In the genomic region with DNA sequence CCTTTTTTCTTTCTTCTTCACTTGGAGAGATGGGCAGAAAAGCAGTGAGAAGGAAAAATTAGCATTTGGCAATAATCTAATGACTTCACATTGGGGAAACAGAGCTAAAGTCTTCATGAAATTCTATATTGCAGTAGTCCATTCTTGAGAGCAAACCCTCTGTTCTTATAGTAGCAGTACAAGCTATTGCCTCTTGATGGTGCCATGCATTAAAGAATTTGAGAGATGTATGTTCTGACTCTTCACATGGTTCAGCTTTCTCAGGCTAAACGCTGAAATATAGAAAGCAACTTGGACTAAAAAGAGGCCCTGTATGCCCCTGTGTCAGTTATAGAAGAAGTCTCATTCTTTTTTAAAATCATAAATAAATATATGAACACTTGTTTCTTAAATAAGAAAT, we compare ENCODE assay signal across 1 cellular context.
TF ChIP-seq lines count a peak whose summit lies in the region.

No MANE protein-coding gene starts in this region.

TF ChIP-seq in GM23338, 12 proteins besides CTCF, POLR2A, EP300 and RAD21 (continued from another document):
- TF ChIP-seq, protein P1, sequence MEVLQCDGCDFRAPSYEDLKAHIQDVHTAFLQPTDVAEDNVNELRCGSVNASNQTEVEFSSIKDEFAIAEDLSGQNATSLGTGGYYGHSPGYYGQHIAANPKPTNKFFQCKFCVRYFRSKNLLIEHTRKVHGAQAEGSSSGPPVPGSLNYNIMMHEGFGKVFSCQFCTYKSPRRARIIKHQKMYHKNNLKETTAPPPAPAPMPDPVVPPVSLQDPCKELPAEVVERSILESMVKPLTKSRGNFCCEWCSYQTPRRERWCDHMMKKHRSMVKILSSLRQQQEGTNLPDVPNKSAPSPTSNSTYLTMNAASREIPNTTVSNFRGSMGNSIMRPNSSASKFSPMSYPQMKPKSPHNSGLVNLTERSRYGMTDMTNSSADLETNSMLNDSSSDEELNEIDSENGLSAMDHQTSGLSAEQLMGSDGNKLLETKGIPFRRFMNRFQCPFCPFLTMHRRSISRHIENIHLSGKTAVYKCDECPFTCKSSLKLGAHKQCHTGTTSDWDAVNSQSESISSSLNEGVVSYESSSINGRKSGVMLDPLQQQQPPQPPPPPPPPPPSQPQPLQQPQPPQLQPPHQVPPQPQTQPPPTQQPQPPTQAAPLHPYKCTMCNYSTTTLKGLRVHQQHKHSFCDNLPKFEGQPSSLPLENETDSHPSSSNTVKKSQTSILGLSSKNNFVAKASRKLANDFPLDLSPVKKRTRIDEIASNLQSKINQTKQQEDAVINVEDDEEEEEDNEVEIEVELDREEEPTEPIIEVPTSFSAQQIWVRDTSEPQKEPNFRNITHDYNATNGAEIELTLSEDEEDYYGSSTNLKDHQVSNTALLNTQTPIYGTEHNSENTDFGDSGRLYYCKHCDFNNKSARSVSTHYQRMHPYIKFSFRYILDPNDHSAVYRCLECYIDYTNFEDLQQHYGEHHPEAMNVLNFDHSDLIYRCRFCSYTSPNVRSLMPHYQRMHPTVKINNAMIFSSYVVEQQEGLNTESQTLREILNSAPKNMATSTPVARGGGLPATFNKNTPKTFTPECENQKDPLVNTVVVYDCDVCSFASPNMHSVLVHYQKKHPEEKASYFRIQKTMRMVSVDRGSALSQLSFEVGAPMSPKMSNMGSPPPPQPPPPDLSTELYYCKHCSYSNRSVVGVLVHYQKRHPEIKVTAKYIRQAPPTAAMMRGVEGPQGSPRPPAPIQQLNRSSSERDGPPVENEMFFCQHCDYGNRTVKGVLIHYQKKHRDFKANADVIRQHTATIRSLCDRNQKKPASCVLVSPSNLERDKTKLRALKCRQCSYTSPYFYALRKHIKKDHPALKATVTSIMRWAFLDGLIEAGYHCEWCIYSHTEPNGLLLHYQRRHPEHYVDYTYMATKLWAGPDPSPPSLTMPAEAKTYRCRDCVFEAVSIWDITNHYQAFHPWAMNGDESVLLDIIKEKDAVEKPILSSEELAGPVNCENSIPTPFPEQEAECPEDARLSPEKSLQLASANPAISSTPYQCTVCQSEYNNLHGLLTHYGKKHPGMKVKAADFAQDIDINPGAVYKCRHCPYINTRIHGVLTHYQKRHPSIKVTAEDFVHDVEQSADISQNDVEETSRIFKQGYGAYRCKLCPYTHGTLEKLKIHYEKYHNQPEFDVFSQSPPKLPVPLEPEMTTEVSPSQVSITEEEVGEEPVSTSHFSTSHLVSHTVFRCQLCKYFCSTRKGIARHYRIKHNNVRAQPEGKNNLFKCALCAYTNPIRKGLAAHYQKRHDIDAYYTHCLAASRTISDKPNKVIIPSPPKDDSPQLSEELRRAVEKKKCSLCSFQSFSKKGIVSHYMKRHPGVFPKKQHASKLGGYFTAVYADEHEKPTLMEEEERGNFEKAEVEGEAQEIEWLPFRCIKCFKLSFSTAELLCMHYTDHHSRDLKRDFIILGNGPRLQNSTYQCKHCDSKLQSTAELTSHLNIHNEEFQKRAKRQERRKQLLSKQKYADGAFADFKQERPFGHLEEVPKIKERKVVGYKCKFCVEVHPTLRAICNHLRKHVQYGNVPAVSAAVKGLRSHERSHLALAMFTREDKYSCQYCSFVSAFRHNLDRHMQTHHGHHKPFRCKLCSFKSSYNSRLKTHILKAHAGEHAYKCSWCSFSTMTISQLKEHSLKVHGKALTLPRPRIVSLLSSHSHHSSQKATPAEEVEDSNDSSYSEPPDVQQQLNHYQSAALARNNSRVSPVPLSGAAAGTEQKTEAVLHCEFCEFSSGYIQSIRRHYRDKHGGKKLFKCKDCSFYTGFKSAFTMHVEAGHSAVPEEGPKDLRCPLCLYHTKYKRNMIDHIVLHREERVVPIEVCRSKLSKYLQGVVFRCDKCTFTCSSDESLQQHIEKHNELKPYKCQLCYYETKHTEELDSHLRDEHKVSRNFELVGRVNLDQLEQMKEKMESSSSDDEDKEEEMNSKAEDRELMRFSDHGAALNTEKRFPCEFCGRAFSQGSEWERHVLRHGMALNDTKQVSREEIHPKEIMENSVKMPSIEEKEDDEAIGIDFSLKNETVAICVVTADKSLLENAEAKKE (CRISPR knock-in tag; IDR thresholded peaks at IDR 0.05), result no peak
- no peak for TF ChIP-seq ZNF114 (CRISPR knock-in tag; IDR thresholded peaks at IDR 0.05)
